ENCODE assay signal across 18 cellular contexts in the genomic region with DNA sequence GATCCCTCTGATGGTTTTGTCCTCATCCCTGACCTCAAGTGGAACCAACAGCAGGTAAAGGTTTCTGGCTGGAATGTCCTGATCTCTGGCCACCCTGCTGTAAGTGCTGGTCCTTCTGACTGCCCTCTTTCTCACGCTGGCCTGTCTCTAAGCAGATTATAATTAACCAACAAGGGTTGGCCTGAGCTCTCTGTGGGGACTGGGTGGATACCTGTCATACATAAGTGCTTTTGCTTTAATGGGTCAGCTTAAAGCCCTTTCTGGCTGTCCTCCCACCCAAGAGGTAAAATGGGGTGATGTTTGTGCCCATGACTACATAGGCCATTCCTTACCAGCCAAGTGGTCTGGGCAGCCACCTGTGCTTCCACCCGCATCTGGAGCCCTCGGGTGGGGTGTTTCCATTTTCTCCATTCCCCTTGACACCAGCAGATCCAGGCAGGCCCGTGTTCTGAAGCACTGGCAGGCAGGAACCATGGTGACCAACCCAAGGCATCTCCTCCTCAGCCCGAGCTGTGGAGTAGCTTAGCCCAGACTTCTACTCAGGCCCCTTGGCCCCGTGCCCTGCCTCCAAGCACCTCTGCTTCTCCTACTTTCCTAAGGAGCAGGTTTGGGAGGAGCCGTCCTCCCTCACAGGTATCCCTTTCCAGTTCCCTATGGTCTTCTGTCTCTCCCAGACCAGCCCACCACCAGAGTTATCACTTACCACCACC. TPM values are rescaled to one million over a fixed set of nuclear protein-coding genes. Genes with fewer than 3 reads are reported as not detected.
DNase-seq lines count a peak whose midpoint lies in the region; ATAC-seq and TF ChIP-seq lines count a peak whose summit lies in the region.
"Had no signal": no experiment of that assay in that cellular context is flagged by ENCODE, and none has a peak within 500 bp of the region (broad histone marks: within the 10 kb centered on the region; RNA-seq: fewer than 3 reads in every experiment).

No MANE protein-coding gene starts in this region.

- 86 to 87% methylated on average over 7 of the region's 7 CpGs for WGBS in aorta, 2 donors

- H3K4me1 ChIP-seq in cardiac muscle cell (ENCODE audit: low read depth) (peaks cover 37% of the 10 kb centered on the region), right atrium auricular region (peaks cover 0 to 69% of the 10 kb centered on the region in 2 donors), aorta (ENCODE audit: control insufficient read depth in 1 of 2, insufficient read depth in 2 of 2, low read length in 2 of 2) (no peaks in the 10 kb centered on the region)

- H3K4me3 ChIP-seq in cardiac muscle cell (no peak overlapping the region), right atrium auricular region (no peak overlapping the region), aorta (ENCODE audit: low read length in 2 of 2) (no peak overlapping the region)
- H3K4me3 ChIP-seq: K562, thoracic aorta had no signal

- peak overlapping the region; percentile 53 for H3K27ac ChIP-seq in cardiac muscle cell
- H3K27ac ChIP-seq in right atrium auricular region: no peak overlapping the region
- H3K27ac ChIP-seq in aorta (ENCODE audit: low read depth in 1 of 2, low read length in 2 of 2): no peak overlapping the region
- H3K27ac ChIP-seq: thoracic aorta had no signal

- H3K27ac Mint-ChIP-seq in central memory CD8-positive, alpha-beta T cell (ENCODE audit: low read depth): peak overlapping the region; percentile 57
- peak overlapping the region; percentile 90 to 99 for H3K27ac Mint-ChIP-seq in natural killer cell treated with Interleukin-12 subunit alpha and Interleukin-12 subunit beta and Interleukin-15 and Interleukin-18, amount 100 ng/mL, for 72 hours
- H3K27ac Mint-ChIP-seq: activated T-cell treated with anti-CD3 and anti-CD28 coated beads, Interleukin-2, amount 50 U/mL, for 72 hours had no signal

- no peaks in the 10 kb centered on the region for H3K27me3 Mint-ChIP-seq in central memory CD8-positive, alpha-beta T cell
- no peaks in the 10 kb centered on the region for H3K27me3 Mint-ChIP-seq in natural killer cell treated with Interleukin-12 subunit alpha and Interleukin-12 subunit beta and Interleukin-15 and Interleukin-18, amount 100 ng/mL, for 72 hours
- H3K27me3 Mint-ChIP-seq: CD4-positive, alpha-beta memory T cell had no signal

- intact Hi-C loops in aorta (cut with DNase I): no loop called here

- ATAC-seq in central memory CD8-positive, alpha-beta T cell (replicated peaks; ENCODE audit: extremely low read depth, poor library complexity, severe bottlenecking): no peak
- no peak for ATAC-seq in natural killer cell treated with Interleukin-12 subunit alpha and Interleukin-12 subunit beta and Interleukin-15 and Interleukin-18, amount 100 ng/mL, for 72 hours
- ATAC-seq in aorta (ENCODE audit: low FRiP score): no peak
- no peak for ATAC-seq in GM21360 (IDR thresholded peaks at IDR 0.05; ENCODE audit: unreplicated experiment)
- ATAC-seq in GM21723 (IDR thresholded peaks at IDR 0.05; ENCODE audit: unreplicated experiment): no peak
- ATAC-seq: activated naive CD4-positive, alpha-beta T cell treated with anti-CD3 and anti-CD28 coated beads, Interleukin-2, amount 50 U/mL, for 72 hours; activated T-cell treated with anti-CD3 and anti-CD28 coated beads, Interleukin-2, amount 50 U/mL, for 72 hours; K562; left lobe of liver had no signal

- peaks cover 13% of the 10 kb centered on the region for H3K4me1 Mint-ChIP-seq in central memory CD8-positive, alpha-beta T cell
- peaks cover 47 to 81% of the 10 kb centered on the region in 2 donors for H3K4me1 Mint-ChIP-seq in natural killer cell treated with Interleukin-12 subunit alpha and Interleukin-12 subunit beta and Interleukin-15 and Interleukin-18, amount 100 ng/mL, for 72 hours (ENCODE audit: low read depth in 2 of 2)

- DNase-seq in cardiac muscle cell (ENCODE audit: low read depth in 1 of 2, low spot score in 1 of 2) (no peak), right atrium auricular region (ENCODE audit: low spot score) (no peak), aorta (peak; percentile 40), hippocampal formation (lab: John Stamatoyannopoulos, UW) (no peak)
- no peak for DNase-seq in central memory CD8-positive, alpha-beta T cell (ENCODE audit: low spot score in 2 of 2)
- no peak for DNase-seq in natural killer cell treated with Interleukin-12 subunit alpha and Interleukin-12 subunit beta and Interleukin-15 and Interleukin-18, amount 100 ng/mL, for 72 hours (ENCODE audit: low spot score)
- DNase-seq: activated T-cell treated with anti-CD3 and anti-CD28 coated beads, Interleukin-2, amount 50 U/mL, for 72 hours; CD4-positive, alpha-beta memory T cell; GOT3; retina; SK-N-SH; T1000 had no signal

- no peak overlapping the region for H3K4me3 Mint-ChIP-seq in central memory CD8-positive, alpha-beta T cell
- H3K4me3 Mint-ChIP-seq in natural killer cell treated with Interleukin-12 subunit alpha and Interleukin-12 subunit beta and Interleukin-15 and Interleukin-18, amount 100 ng/mL, for 72 hours: no peak overlapping the region
- H3K4me3 Mint-ChIP-seq: activated T-cell treated with anti-CD3 and anti-CD28 coated beads, Interleukin-2, amount 50 U/mL, for 72 hours; CD4-positive, alpha-beta memory T cell had no signal

- H3K36me3 ChIP-seq in cardiac muscle cell: no peaks in the 10 kb centered on the region
- no peaks in the 10 kb centered on the region for H3K36me3 ChIP-seq in right atrium auricular region
- H3K36me3 ChIP-seq in aorta (ENCODE audit: control insufficient read depth in 1 of 2, insufficient read depth in 2 of 2, low read length in 1 of 2): peaks cover 0 to 1% of the 10 kb centered on the region in 2 donors
- H3K36me3 ChIP-seq: thoracic aorta had no signal

- H3K27me3 ChIP-seq in cardiac muscle cell (no peaks in the 10 kb centered on the region), right atrium auricular region (no peaks in the 10 kb centered on the region), aorta (ENCODE audit: control insufficient read depth in 1 of 2, insufficient read depth in 2 of 2, low read length in 1 of 2) (no peaks in the 10 kb centered on the region)

- no peaks in the 10 kb centered on the region for H3K9me3 Mint-ChIP-seq in central memory CD8-positive, alpha-beta T cell
- no peaks in the 10 kb centered on the region for H3K9me3 Mint-ChIP-seq in natural killer cell treated with Interleukin-12 subunit alpha and Interleukin-12 subunit beta and Interleukin-15 and Interleukin-18, amount 100 ng/mL, for 72 hours
- H3K9me3 Mint-ChIP-seq: activated naive CD4-positive, alpha-beta T cell treated with anti-CD3 and anti-CD28 coated beads, Interleukin-2, amount 50 U/mL, for 72 hours; activated T-cell treated with anti-CD3 and anti-CD28 coated beads, Interleukin-2, amount 50 U/mL, for 72 hours; CD4-positive, alpha-beta memory T cell had no signal

- no peaks in the 10 kb centered on the region for H3K9me3 ChIP-seq in cardiac muscle cell (ENCODE audit: low read depth)
- H3K9me3 ChIP-seq in right atrium auricular region: no peaks in the 10 kb centered on the region
- H3K9me3 ChIP-seq in aorta (ENCODE audit: control insufficient read depth, low read length): no peaks in the 10 kb centered on the region
- H3K9me3 ChIP-seq: SK-N-SH, thoracic aorta had no signal

- H3K36me3 Mint-ChIP-seq in central memory CD8-positive, alpha-beta T cell (ENCODE audit: insufficient read depth): peaks cover 23% of the 10 kb centered on the region
- peaks cover 8% of the 10 kb centered on the region for H3K36me3 Mint-ChIP-seq in natural killer cell treated with Interleukin-12 subunit alpha and Interleukin-12 subunit beta and Interleukin-15 and Interleukin-18, amount 100 ng/mL, for 72 hours
- H3K36me3 Mint-ChIP-seq: activated naive CD4-positive, alpha-beta T cell treated with anti-CD3 and anti-CD28 coated beads, Interleukin-2, amount 50 U/mL, for 72 hours had no signal

- TF ChIP-seq CTCF in cardiac muscle cell (IDR thresholded peaks at IDR 0.05; ENCODE audit: low read depth, low read length) (no peak), right atrium auricular region (IDR thresholded peaks at IDR 0.05) (no peak)

RNA-seq across cellular contexts. Expression of gene ST3GAL4, which starts 17.0 kb away (rescaled TPM):
- 21.4 and 25.6 TPM in 2 replicates for total RNA-seq in cardiac muscle cell
- polyA plus RNA-seq in cardiac muscle cell: 19.1 and 28.6 TPM in 2 replicates
- total RNA-seq in right atrium auricular region: 100 to 1,000 TPM in 1 of 2 donors, 10 to 100 TPM in 1; 67.5 to 103 TPM
- 10 to 100 TPM; 60.4 to 60.9 TPM for total RNA-seq in natural killer cell treated with Interleukin-12 subunit alpha and Interleukin-12 subunit beta and Interleukin-15 and Interleukin-18, amount 100 ng/mL, for 72 hours
- 10 to 100 TPM; 26.5 to 36.3 TPM for total RNA-seq in aorta
- 10 to 100 TPM; 25.4 to 29.9 TPM for polyA plus RNA-seq in aorta

RNA-seq across cellular contexts. Expression of gene DCPS, which starts 34.6 kb away (rescaled TPM):
- 13.1 and 16.5 TPM in 2 replicates for total RNA-seq in cardiac muscle cell
- polyA plus RNA-seq in cardiac muscle cell: 27.0 and 27.4 TPM in 2 replicates
- 10 to 100 TPM; 12.1 to 14.1 TPM for total RNA-seq in right atrium auricular region
- total RNA-seq in natural killer cell treated with Interleukin-12 subunit alpha and Interleukin-12 subunit beta and Interleukin-15 and Interleukin-18, amount 100 ng/mL, for 72 hours: 10 to 100 TPM; 32.8 to 46.7 TPM
- total RNA-seq in aorta: 1 to 10 TPM; 9.0 to 9.9 TPM
- 1 to 10 TPM; 7.9 to 9.6 TPM for polyA plus RNA-seq in aorta

RNA-seq across cellular contexts. Expression of gene TIRAP, which starts 55.6 kb away (rescaled TPM):
- total RNA-seq in cardiac muscle cell (4.2 and 6.7 TPM in 2 replicates), right atrium auricular region (1 to 10 TPM; 6.3 to 7.4 TPM), aorta (10 to 100 TPM in 1 of 2 donors, 1 to 10 TPM in 1; 9.5 to 17.3 TPM)
- polyA plus RNA-seq in cardiac muscle cell (2.4 and 4.9 TPM in 2 replicates), aorta (10 to 100 TPM in 1 of 2 donors, 1 to 10 TPM in 1; 4.9 to 10.7 TPM)
- 10 to 100 TPM; 19.8 to 19.9 TPM for total RNA-seq in natural killer cell treated with Interleukin-12 subunit alpha and Interleukin-12 subunit beta and Interleukin-15 and Interleukin-18, amount 100 ng/mL, for 72 hours

Comparison
In these comparisons a context has a peak if more than half of its experiments do, and no peak if none do; other contexts are left out.
1. DNase-seq: peak in aorta (2 of 2); none in cardiac muscle cell (0 of 2), right atrium auricular region (single experiment), central memory CD8-positive, alpha-beta T cell (0 of 2), natural killer cell treated with Interleukin-12 subunit alpha and Interleukin-12 subunit beta and Interleukin-15 and Interleukin-18, amount 100 ng/mL, for 72 hours (single experiment) and hippocampal formation (0 of 2).